Comparison of ENCODE assay signal across 11 cellular contexts in the genomic region with DNA sequence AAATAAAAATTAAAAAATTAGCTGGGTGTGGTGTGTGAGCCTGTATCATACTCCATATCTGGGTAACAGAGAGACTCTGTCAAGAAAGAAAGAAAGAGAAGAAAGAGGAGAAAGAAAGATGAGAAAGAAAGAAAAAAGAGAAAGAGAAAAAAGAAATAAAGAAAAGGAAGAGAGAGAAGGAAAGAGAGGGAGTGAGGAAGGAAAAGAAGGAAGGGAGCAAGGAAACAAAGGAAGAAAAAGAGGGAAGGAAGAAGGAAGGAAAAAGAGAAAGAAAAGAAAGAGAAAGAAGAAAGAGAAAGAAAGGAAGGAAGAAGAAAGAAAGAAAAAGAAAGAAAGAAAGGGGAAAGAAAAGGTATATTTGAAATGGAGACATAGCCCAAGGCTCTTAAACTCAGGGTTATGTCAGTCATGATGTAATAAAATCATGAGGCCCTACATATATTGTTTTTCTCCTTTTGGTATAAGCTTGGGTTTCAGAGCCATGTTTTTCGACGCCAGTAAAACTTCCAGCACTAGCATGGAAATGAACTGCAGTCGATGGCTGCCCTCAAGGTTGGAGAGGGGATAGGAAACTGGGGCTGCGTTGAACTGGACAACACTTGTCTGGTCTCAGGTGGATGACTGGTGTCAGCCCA. TPM values are rescaled to one million over a fixed set of nuclear protein-coding genes. Genes with fewer than 3 reads are reported as not detected.
DNase-seq lines count a peak whose midpoint lies in the region; ATAC-seq and TF ChIP-seq lines count a peak whose summit lies in the region.
"Had no signal": no experiment of that assay in that cellular context is flagged by ENCODE, and none has a peak within 500 bp of the region (broad histone marks: within the 10 kb centered on the region; RNA-seq: fewer than 3 reads in every experiment).

No MANE protein-coding gene starts in this region.

- peaks cover 41% of the 10 kb centered on the region for H3K27me3 Mint-ChIP-seq in T-helper 17 cell

- no peaks in the 10 kb centered on the region for H4K20me1 ChIP-seq in hepatocyte (ENCODE audit: insufficient read depth, poor library complexity, severe bottlenecking)

- H3K27me3 ChIP-seq in A673 (replicated peaks; ENCODE audit: insufficient read depth, low read depth, low read length, poor library complexity): no peaks in the 10 kb centered on the region
- no peaks in the 10 kb centered on the region for H3K27me3 ChIP-seq in hepatocyte
- H3K27me3 ChIP-seq: BE2C had no signal

- peak overlapping the region; percentile 12 for H2AFZ ChIP-seq in hepatocyte

- no TSS peak for BruUV-seq in A673 (replicated peaks; lab: Mats Ljungman, UMichigan)

- intact Hi-C loops in A673 (cut with micrococcal nuclease; ENCODE audit: unreplicated experiment): loop anchor here (2.0 kb wide), 1 partner anchor 503 kb away; no protein-coding TSS in a partner anchor

- H3K79me2 ChIP-seq in hepatocyte: no peaks in the 10 kb centered on the region

- no peak overlapping the region for H3K4me3 Mint-ChIP-seq in T-helper 17 cell

- POLR2A ChIA-PET in A673 (lab: Charles Lee; ENCODE audit: low non-redundant PET): no interaction called here

- no peaks in the 10 kb centered on the region for H3K9me3 ChIP-seq in A673 (ENCODE audit: low read depth, low read length, poor library complexity, severe bottlenecking)
- no peaks in the 10 kb centered on the region for H3K9me3 ChIP-seq in T-helper 17 cell (ENCODE audit: control insufficient read depth, low read length, poor library complexity, severe bottlenecking)
- no peaks in the 10 kb centered on the region for H3K9me3 ChIP-seq in hepatocyte (ENCODE audit: low read depth)
- H3K9me3 ChIP-seq: BE2C had no signal

- CTCF ChIA-PET in A673 (lab: Charles Lee): interaction anchor here (1.7 to 2.8 kb wide), 2 partner anchors 261 to 283 kb away, joined by 14 to 19 read pairs; no protein-coding TSS in a partner anchor

- H3K9me2 ChIP-seq in hepatocyte (replicated peaks; ENCODE audit: insufficient read depth): no peaks in the 10 kb centered on the region

- H3K27ac ChIP-seq in A673 (ENCODE audit: low read depth, low read length, poor library complexity, severe bottlenecking): peak overlapping the region; percentile 16
- no peak overlapping the region for H3K27ac ChIP-seq in hepatocyte

- no peaks in the 10 kb centered on the region for H3K4me1 Mint-ChIP-seq in T-helper 17 cell

- DNase-seq in A673 (ENCODE audit: low spot score): no peak
- DNase-seq in T-helper 17 cell: no peak
- DNase-seq in hepatocyte (ENCODE audit: low spot score): no peak
- no peak for DNase-seq in NCI-H2171 treated with DMSO at 0.1 percent for 48 hours (lab: John Stamatoyannopoulos, UW)
- DNase-seq in NCI-H146 (lab: John Stamatoyannopoulos, UW): no peak

- ATAC-seq in GM21529 (IDR thresholded peaks at IDR 0.05; ENCODE audit: unreplicated experiment): peak; percentile 9
- no peak for ATAC-seq in T-helper 17 cell
- ATAC-seq in GM21381 (IDR thresholded peaks at IDR 0.05; ENCODE audit: unreplicated experiment): no peak
- no peak for ATAC-seq in HG03139 (IDR thresholded peaks at IDR 0.05; ENCODE audit: unreplicated experiment)

- H3K4me1 ChIP-seq in A673 (ENCODE audit: insufficient read depth, low read length, poor library complexity, severe bottlenecking) (peaks cover 5% of the 10 kb centered on the region), hepatocyte (ENCODE audit: insufficient read depth) (no peaks in the 10 kb centered on the region)
- H3K4me1 ChIP-seq: BE2C had no signal

- H3K4me2 ChIP-seq in hepatocyte: no peak overlapping the region

- WGBS in hepatocyte (ENCODE audit: low lambda C conversion rate, missing lambda C conversion rate): 89% methylated on average over 4 of the region's 4 CpGs

- peak overlapping the region; percentile 93 for H3K27ac Mint-ChIP-seq in T-helper 17 cell

- H3K4me3 ChIP-seq in A673 (ENCODE audit: low read depth, low read length, poor library complexity, severe bottlenecking): no peak overlapping the region
- no peak overlapping the region for H3K4me3 ChIP-seq in hepatocyte

- no peaks in the 10 kb centered on the region for H3K36me3 ChIP-seq in A673 (ENCODE audit: insufficient read depth, low read length, poor library complexity, severe bottlenecking)
- no peaks in the 10 kb centered on the region for H3K36me3 ChIP-seq in hepatocyte (replicated peaks; ENCODE audit: insufficient read depth, low read depth)
- H3K36me3 ChIP-seq: BE2C had no signal

- TF ChIP-seq CTCF in A673 (conservative IDR thresholded peaks at IDR 0.05; ENCODE audit: low read depth, low read length): no peak
- no peak for TF ChIP-seq CTCF in hepatocyte (IDR thresholded peaks at IDR 0.05; ENCODE audit: poor library complexity)

- no peaks in the 10 kb centered on the region for H3K36me3 Mint-ChIP-seq in T-helper 17 cell (ENCODE audit: low read depth)

RNA-seq across cellular contexts. Expression of a gene that starts 38.0 kb away (rescaled TPM):
- 0.60 and 1.2 TPM in 2 replicates for total RNA-seq in A673 (2021)
- 10 to 100 TPM; 51.8 to 55.8 TPM for total RNA-seq in T-helper 17 cell
- total RNA-seq in hepatocyte: 14.9 and 17.0 TPM in 2 replicates
- polyA plus RNA-seq in hepatocyte: 4.4 and 10.0 TPM in 2 replicates

RNA-seq across cellular contexts. Expression of a gene that starts 53.8 kb away (rescaled TPM):
- not detected in 2 replicates for total RNA-seq in A673 (2021)
- not detected for total RNA-seq in T-helper 17 cell
- 0.33 TPM in 1 of 2 replicates, not detected in the other for total RNA-seq in hepatocyte
- not detected in 2 replicates for polyA plus RNA-seq in hepatocyte
- total RNA-seq: aorta, subcutaneous adipose tissue had no signal
- polyA plus RNA-seq: aorta had no signal
